In genomic region chr10:73817826-73818225, GRCh38 we compare ENCODE assay signal across 27 cellular contexts. TPM values are rescaled to one million over a fixed set of nuclear protein-coding genes. Genes with fewer than 3 reads are reported as not detected.
DNase-seq lines count a peak whose midpoint lies in the region; TF ChIP-seq lines count a peak whose summit lies in the region.
"Had no signal": no experiment of that assay in that cellular context is flagged by ENCODE, and none has a peak within 500 bp of the region (broad histone marks: within the 10 kb centered on the region; RNA-seq: fewer than 3 reads in every experiment).

No MANE protein-coding gene starts in this region.

- DNase-seq in breast epithelium (ENCODE audit: low spot score in 2 of 2) (no peak), MCF 10A (ENCODE audit: unreplicated experiment) (no peak), dorsolateral prefrontal cortex (no peak), osteoblast (ENCODE audit: insufficient read length, low spot score, missing footprints) (peak; percentile 66), prostate gland (ENCODE audit: low spot score) (no peak), T1000 (lab: John Stamatoyannopoulos, UW) (no peak), KBM-7 (no peak), SK-N-SH (no peak)
- DNase-seq: activated CD4-positive, alpha-beta memory T cell treated with anti-CD3 and anti-CD28 coated beads, Interleukin-2, amount 10 ng/mL, durations not matched to agents 7 days and 5 days; central memory CD4-positive, alpha-beta T cell; dermis blood vessel endothelial cell; DMS 273 treated with DMSO at 0.1 percent for 48 hours; EL; hypothalamus; Karpas-422; mucosa of descending colon; NCI-H1436; NCI-H2081 treated with DMSO at 0.1 percent for 48 hours; NCI-H2227 treated with DMSO at 0.1 percent for 48 hours; OCI-M1; stimulated activated naive CD8-positive, alpha-beta T cell treated with anti-CD3 and anti-CD28 coated beads, Interleukin-15, Interleukin-2, amounts not matched to agents 100 U/mL and 50 U/mL, for 24 hours; tibial artery had no signal

- H3K36me3 Mint-ChIP-seq in MCF 10A (ENCODE audit: insufficient read depth, unreplicated experiment) = peaks cover 17% of the 10 kb centered on the region

- H3K27me3 ChIP-seq in breast epithelium = no peaks in the 10 kb centered on the region
- H3K27me3 ChIP-seq in dorsolateral prefrontal cortex = no peaks in the 10 kb centered on the region
- no peaks in the 10 kb centered on the region for H3K27me3 ChIP-seq in osteoblast (ENCODE audit: insufficient read depth, low read length)
- H3K27me3 ChIP-seq in prostate gland (replicated peaks; ENCODE audit: insufficient read depth) = no peaks in the 10 kb centered on the region
- no peaks in the 10 kb centered on the region for H3K27me3 ChIP-seq in SK-N-SH (ENCODE audit: insufficient read depth)
- H3K27me3 ChIP-seq: gastroesophageal sphincter, tibial artery had no signal

- intact Hi-C loops in breast epithelium (cut with DNase I; ENCODE audit: low total_unique reads) = no loop called here
- intact Hi-C loops in MCF 10A (cut with micrococcal nuclease) = no loop called here
- intact Hi-C loops in dorsolateral prefrontal cortex (cut with DNase I) = no loop called here
- intact Hi-C loops in prostate gland (cut with DNase I) = no loop called here

- H3K27ac ChIP-seq in breast epithelium (peak overlapping the region; percentile 82 to 86), dorsolateral prefrontal cortex (peak overlapping the region in 42 of 59 donors; percentile 4 to 85 (median 47)), osteoblast (ENCODE audit: low read depth, low read length) (no peak overlapping the region), prostate gland (no peak overlapping the region), SK-N-SH (ENCODE audit: low read depth in 2 of 2, low read length in 1 of 2) (no peak overlapping the region)
- H3K27ac ChIP-seq: parathyroid adenoma had no signal

- H4K20me1 ChIP-seq in osteoblast (ENCODE audit: insufficient read depth, low read length) (no peaks in the 10 kb centered on the region), SK-N-SH (ENCODE audit: insufficient read depth) (no peaks in the 10 kb centered on the region)

- TF ChIP-seq POLR2A in breast epithelium (IDR thresholded peaks at IDR 0.05) = no peak
- TF ChIP-seq POLR2A in prostate gland (IDR thresholded peaks at IDR 0.05) = no peak

- BruUV-seq in MCF 10A (replicated peaks; lab: Mats Ljungman, UMichigan) = no TSS peak

- no peak overlapping the region for H2AFZ ChIP-seq in osteoblast (ENCODE audit: low read length)
- H2AFZ ChIP-seq in SK-N-SH (ENCODE audit: low read depth) = no peak overlapping the region
- H2AFZ ChIP-seq: parathyroid adenoma had no signal

- H3K4me3 Mint-ChIP-seq in MCF 10A (ENCODE audit: unreplicated experiment) = no peak overlapping the region
- H3K4me3 Mint-ChIP-seq: activated CD4-positive, alpha-beta memory T cell treated with anti-CD3 and anti-CD28 coated beads, Interleukin-2, amount 10 ng/mL, durations not matched to agents 7 days and 5 days; nephron; T-helper 1 cell treated with Interleukin-12 subunit alpha and Interleukin-12 subunit beta and Interleukin-4 antibody, amounts not matched to agents 30 μg/mL and 1 μg/mL, for 36 hours had no signal

- peaks cover 38% of the 10 kb centered on the region for H3K4me1 Mint-ChIP-seq in MCF 10A (ENCODE audit: insufficient read depth, unreplicated experiment)

- H3K9me3 ChIP-seq in breast epithelium (no peaks in the 10 kb centered on the region), osteoblast (ENCODE audit: low read depth, low read length) (no peaks in the 10 kb centered on the region), prostate gland (no peaks in the 10 kb centered on the region), SK-N-SH (no peaks in the 10 kb centered on the region)
- H3K9me3 ChIP-seq: gastroesophageal sphincter, mucosa of descending colon, tibial artery had no signal

- H3K4me3 ChIP-seq in breast epithelium = no peak overlapping the region
- no peak overlapping the region for H3K4me3 ChIP-seq in dorsolateral prefrontal cortex
- no peak overlapping the region for H3K4me3 ChIP-seq in osteoblast (ENCODE audit: insufficient read depth, low read length)
- no peak overlapping the region for H3K4me3 ChIP-seq in prostate gland
- no peak overlapping the region for H3K4me3 ChIP-seq in SK-N-SH (ENCODE audit: low read depth in 2 of 2, low read length in 1 of 2)
- H3K4me3 ChIP-seq: gastroesophageal sphincter, mucosa of descending colon, smooth muscle cell, tibial artery had no signal

- no peaks in the 10 kb centered on the region for H3K9me3 Mint-ChIP-seq in MCF 10A (ENCODE audit: unreplicated experiment)
- H3K9me3 Mint-ChIP-seq: activated CD4-positive, alpha-beta memory T cell treated with anti-CD3 and anti-CD28 coated beads, Interleukin-2, amount 10 ng/mL, durations not matched to agents 7 days and 5 days; nephron; T-helper 1 cell treated with Interleukin-12 subunit alpha and Interleukin-12 subunit beta and Interleukin-4 antibody, amounts not matched to agents 30 μg/mL and 1 μg/mL, for 36 hours had no signal

- H3K9ac ChIP-seq in SK-N-SH = no peak overlapping the region
- H3K9ac ChIP-seq: parathyroid adenoma had no signal

- H3K4me2 ChIP-seq in osteoblast (ENCODE audit: insufficient read depth, low read length) (no peak overlapping the region), SK-N-SH (no peak overlapping the region)
- H3K4me2 ChIP-seq: smooth muscle cell had no signal

- CTCF ChIA-PET in MCF 10A (lab: Yijun Ruan, JAX) = interaction anchor here (0.7 to 2.0 kb wide), 6 partner anchors 22 to 123 kb away, joined by 3 to 12 read pairs (median 4); no protein-coding TSS in a partner anchor
- CTCF ChIA-PET in SK-N-SH (lab: Yijun Ruan, JAX) = interaction anchor here (0.9 to 1.3 kb wide), 3 partner anchors 9 to 263 kb away, joined by 3 to 4 read pairs (median 4); no protein-coding TSS in a partner anchor

- no peaks in the 10 kb centered on the region for H3K9me2 ChIP-seq in SK-N-SH

- TF ChIP-seq CTCF in breast epithelium (IDR thresholded peaks at IDR 0.05) (no peak), MCF 10A (IDR thresholded peaks at IDR 0.05; ENCODE audit: unreplicated experiment) (no peak), dorsolateral prefrontal cortex (IDR thresholded peaks at IDR 0.05 in 54 of 56, conservative IDR thresholded peaks at IDR 0.05 in 2 of 56; ENCODE audit: low read depth in 1 of 56, partially characterized antibody in 56 of 56) (no peak), osteoblast (IDR thresholded peaks at IDR 0.05; ENCODE audit: extremely low read depth, low read depth, low read length) (no peak), prostate gland (IDR thresholded peaks at IDR 0.05) (no peak), SK-N-SH (IDR thresholded peaks at IDR 0.05) (no peak)

- H3K79me2 ChIP-seq in osteoblast (ENCODE audit: insufficient read depth, low read length) (no peaks in the 10 kb centered on the region), SK-N-SH (ENCODE audit: insufficient read depth) (no peaks in the 10 kb centered on the region)
- H3K79me2 ChIP-seq: parathyroid adenoma had no signal

- WGBS in prostate gland = 93% methylated on average over 5 of the region's 5 CpGs
- WGBS in SK-N-SH (ENCODE audit: low lambda C conversion rate) = 98% methylated on average over 5 of the region's 5 CpGs

- peaks cover 27% of the 10 kb centered on the region for H3F3A ChIP-seq in SK-N-SH (replicated peaks; ENCODE audit: insufficient read depth)

- no peaks in the 10 kb centered on the region for H3K36me3 ChIP-seq in breast epithelium
- H3K36me3 ChIP-seq in osteoblast (ENCODE audit: insufficient read depth, low read length) = peaks cover 21% of the 10 kb centered on the region
- no peaks in the 10 kb centered on the region for H3K36me3 ChIP-seq in prostate gland
- H3K36me3 ChIP-seq in SK-N-SH (replicated peaks in 1 of 2; ENCODE audit: control insufficient read depth in 1 of 2, insufficient read depth in 2 of 2, low read length in 1 of 2) = peaks cover 10 to 37% of the 10 kb centered on the region in 2 experiments

- no peak for TF ChIP-seq RAD21 in SK-N-SH (IDR thresholded peaks at IDR 0.05; ENCODE audit: low read length)

- H3K27me3 Mint-ChIP-seq in MCF 10A (ENCODE audit: insufficient read depth, unreplicated experiment) = no peaks in the 10 kb centered on the region
- H3K27me3 Mint-ChIP-seq: activated CD4-positive, alpha-beta memory T cell treated with anti-CD3 and anti-CD28 coated beads, Interleukin-2, amount 10 ng/mL, durations not matched to agents 7 days and 5 days had no signal

- POLR2A ChIA-PET in MCF 10A (lab: Yijun Ruan, JAX) = interaction anchor here (2.4 kb wide), 1 partner anchor 10 kb away, joined by 5 read pairs; no protein-coding TSS in a partner anchor
- POLR2A ChIA-PET in SK-N-SH (lab: Yijun Ruan, JAX) = no interaction called here

- H3K4me1 ChIP-seq in breast epithelium (peaks cover 0 to 12% of the 10 kb centered on the region in 2 donors), osteoblast (ENCODE audit: insufficient read depth, low read length) (peaks cover 30% of the 10 kb centered on the region), prostate gland (replicated peaks) (peaks cover 9% of the 10 kb centered on the region), SK-N-SH (ENCODE audit: control insufficient read depth in 1 of 2, insufficient read depth in 2 of 2, low read depth in 1 of 2, low read length in 1 of 2) (peaks cover 0 to 5% of the 10 kb centered on the region in 2 experiments; a peak in 2 of 4 replicates)
- H3K4me1 ChIP-seq: parathyroid adenoma had no signal

- H3K27ac Mint-ChIP-seq in MCF 10A (ENCODE audit: low read depth, unreplicated experiment) = no peak overlapping the region
- H3K27ac Mint-ChIP-seq: activated CD4-positive, alpha-beta memory T cell treated with anti-CD3 and anti-CD28 coated beads, Interleukin-2, amount 10 ng/mL, durations not matched to agents 7 days and 5 days; T-helper 1 cell treated with Interleukin-12 subunit alpha and Interleukin-12 subunit beta and Interleukin-4 antibody, amounts not matched to agents 30 μg/mL and 1 μg/mL, for 36 hours had no signal

- TF ChIP-seq EP300 in SK-N-SH (IDR thresholded peaks at IDR 0.05; ENCODE audit: borderline replicate concordance in 1 of 2, low read depth in 1 of 2, low read length in 1 of 2) = no peak

- in situ Hi-C loops in KBM-7 (cut with MboI; ENCODE audit: low pct_unique_long_range_greater_than_20kb, low sequenced_read_pairs) = no loop called here

RNA-seq across cellular contexts. Expression of gene NDST2, which starts 6.4 kb away (rescaled TPM):
- total RNA-seq in breast epithelium = 10 to 100 TPM; 30.7 to 37.7 (median 33.8) TPM
- total RNA-seq in MCF 10A (2022) = 22.9 and 25.2 TPM in 2 replicates
- 10 to 100 TPM; 22.9 to 57.3 (median 34.5) TPM for total RNA-seq in dorsolateral prefrontal cortex
- total RNA-seq in osteoblast = 30.4 and 35.8 TPM in 2 replicates
- 10 to 100 TPM; 39.7 to 57.4 TPM for total RNA-seq in prostate gland
- 22.1 and 24.1 TPM in 2 replicates for polyA plus RNA-seq in SK-N-SH (2012; rRNA removed)
- polyA plus RNA-seq in SK-N-SH (2012; cell fraction: cytosol; rRNA removed) = 10.5 and 14.1 TPM in 2 replicates
- polyA plus RNA-seq in SK-N-SH (2012; cell fraction: nucleus; rRNA removed) = 69.9 and 86.8 TPM in 2 replicates

RNA-seq across cellular contexts. Expression of gene ZSWIM8, which starts 32.4 kb away (rescaled TPM):
- total RNA-seq in breast epithelium = 10 to 100 TPM; 79.2 to 87.8 (median 84.2) TPM
- 84.2 and 112 TPM in 2 replicates for total RNA-seq in MCF 10A (2022)
- 100 to 1,000 TPM in 114 of 120 experiments, 10 to 100 TPM in 6; 83.0 to 208 (median 131) TPM for total RNA-seq in dorsolateral prefrontal cortex
- total RNA-seq in osteoblast = 63.1 and 76.7 TPM in 2 replicates
- 100 to 1,000 TPM in 1 of 2 donors, 10 to 100 TPM in 1; 80.6 to 246 TPM for total RNA-seq in prostate gland
- 97.3 and 112 TPM in 2 replicates for polyA plus RNA-seq in SK-N-SH (2012; rRNA removed)
- 21.4 and 41.4 TPM in 2 replicates for polyA plus RNA-seq in SK-N-SH (2012; cell fraction: cytosol; rRNA removed)
- 340 and 358 TPM in 2 replicates for polyA plus RNA-seq in SK-N-SH (2012; cell fraction: nucleus; rRNA removed)

RNA-seq across cellular contexts. Expression of gene CHCHD1, which starts 36.0 kb away (rescaled TPM):
- total RNA-seq in breast epithelium (10 to 100 TPM; 25.1 to 37.0 (median 29.9) TPM), MCF 10A (2022) (13.1 and 19.5 TPM in 2 replicates), dorsolateral prefrontal cortex (10 to 100 TPM; 10.3 to 24.7 (median 16.6) TPM), osteoblast (11.2 and 12.7 TPM in 2 replicates), prostate gland (10 to 100 TPM; 33.2 to 55.6 TPM)
- 57.8 and 60.9 TPM in 2 replicates for polyA plus RNA-seq in SK-N-SH (2012; rRNA removed)
- polyA plus RNA-seq in SK-N-SH (2012; cell fraction: cytosol; rRNA removed) = 71.7 and 84.8 TPM in 2 replicates
- 22.1 and 30.6 TPM in 2 replicates for polyA plus RNA-seq in SK-N-SH (2012; cell fraction: nucleus; rRNA removed)

RNA-seq across cellular contexts. Expression of gene CAMK2G, which starts 56.5 kb away (rescaled TPM):
- total RNA-seq in breast epithelium (10 to 100 TPM; 22.6 to 28.0 (median 27.2) TPM), MCF 10A (2022) (10.9 and 13.7 TPM in 2 replicates), dorsolateral prefrontal cortex (100 to 1,000 TPM; 132 to 380 (median 250) TPM), osteoblast (22.4 and 28.3 TPM in 2 replicates), prostate gland (10 to 100 TPM; 41.9 to 47.8 TPM)
- 41.4 and 52.2 TPM in 2 replicates for polyA plus RNA-seq in SK-N-SH (2012; rRNA removed)
- polyA plus RNA-seq in SK-N-SH (2012; cell fraction: cytosol; rRNA removed) = 29.0 and 35.7 TPM in 2 replicates
- 103 and 119 TPM in 2 replicates for polyA plus RNA-seq in SK-N-SH (2012; cell fraction: nucleus; rRNA removed)

Comparison
In these comparisons a context has a peak if more than half of its experiments do, and no peak if none do; other contexts are left out.
1. H3K27ac ChIP-seq: peak in breast epithelium (2 of 2) and dorsolateral prefrontal cortex (42 of 59); none in osteoblast (single experiment), prostate gland (0 of 2) and SK-N-SH (0 of 2).